22 cellular contexts compared by ENCODE assay signal in genomic region chr9:68610016-68610415, GRCh38.
"Had no signal": no experiment of that assay in that cellular context is flagged by ENCODE, and none has a peak within 500 bp of the region (broad histone marks: within the 10 kb centered on the region; RNA-seq: fewer than 3 reads in every experiment).

No MANE protein-coding gene starts in this region.

- FAIRE-seq: frontal cortex had no signal

- H3K9me3 ChIP-seq: lower lobe of right lung, ovary, psoas muscle, thyroid gland had no signal

- H3K4me1 ChIP-seq: lower lobe of right lung, neural progenitor cell, psoas muscle, sigmoid colon, spleen, thyroid gland had no signal

- H3K27ac ChIP-seq: lower lobe of right lung, neural progenitor cell, ovary, psoas muscle, sigmoid colon, spleen, thyroid gland had no signal

- DNase-seq: caudate nucleus; cerebellar nuclear complex; cortex of kidney; hypothalamus; immature natural killer cell; islet precursor cell; left ventricle myocardium superior; lower lobe of right lung; naive B cell; ovary; posterior cingulate gyrus; psoas muscle; right cardiac atrium; sigmoid colon; spleen; stimulated activated CD4-positive, alpha-beta T cell treated with anti-CD3 and anti-CD28 coated beads, Interleukin-2, amount 100 ng/mL, for 48 hours; stimulated activated naive CD4-positive, alpha-beta T cell; stimulated activated naive CD8-positive, alpha-beta T cell treated with anti-CD3 and anti-CD28 coated beads, Interleukin-15, amount 100 ng/mL, for 72 hours; thyroid gland; trophoblast cell had no signal

- H3K4me3 ChIP-seq: lower lobe of right lung, neural progenitor cell, ovary, psoas muscle, sigmoid colon, spleen, thyroid gland had no signal

- H3K27me3 ChIP-seq: ovary, sigmoid colon, spleen, thyroid gland had no signal

- H3K36me3 ChIP-seq: lower lobe of right lung, neural progenitor cell, ovary, sigmoid colon, spleen, thyroid gland had no signal

- ATAC-seq: left ventricle myocardium superior; lower lobe of right lung; psoas muscle; right cardiac atrium; stimulated activated naive CD8-positive, alpha-beta T cell treated with anti-CD3 and anti-CD28 coated beads, Interleukin-15, amount 100 ng/mL, for 72 hours had no signal
